11 cellular contexts compared by ENCODE assay signal in genomic region chr15:94387854-94388441, GRCh38.
A peak's percentile ranks its signal among the peaks of the same experiment; 100 is the strongest.
DNase-seq lines count a peak whose midpoint lies in the region; ATAC-seq and TF ChIP-seq lines count a peak whose summit lies in the region.
"Had no signal": no experiment of that assay in that cellular context is flagged by ENCODE, and none has a peak within 500 bp of the region (broad histone marks: within the 10 kb centered on the region; RNA-seq: fewer than 3 reads in every experiment).

No MANE protein-coding gene starts in this region.

- H2BK5ac ChIP-seq in mesendoderm (ENCODE audit: low read length): no peak overlapping the region

- no peak overlapping the region for H3K18ac ChIP-seq in mesendoderm (ENCODE audit: low read length)

- no peak for TF ChIP-seq CTCF in PC-9 (conservative IDR thresholded peaks at IDR 0.05)

- no peak overlapping the region for H2BK15ac ChIP-seq in mesendoderm (replicated peaks; ENCODE audit: low read depth)

- H2AK5ac ChIP-seq in mesendoderm (ENCODE audit: low read length): no peak overlapping the region

- intact Hi-C loops in PC-9 (cut with micrococcal nuclease; ENCODE audit: unreplicated experiment): no loop called here

- no CpG with 5 or more reads among the region's 7 CpGs for WGBS in mesendoderm (ENCODE audit: extremely low coverage, insufficient coverage, low lambda C conversion rate)

- H3K4me1 ChIP-seq in mesendoderm (ENCODE audit: control insufficient read depth, low read depth, low read length) (no peaks in the 10 kb centered on the region), PC-9 (replicated peaks; ENCODE audit: insufficient read depth) (no peaks in the 10 kb centered on the region)

- H3K23ac ChIP-seq in mesendoderm (ENCODE audit: low read length): no peak overlapping the region

- no TSS peak for BruUV-seq in PC-9 (replicated peaks; lab: Mats Ljungman, UMichigan)

- no peak overlapping the region for H3K9ac ChIP-seq in mesendoderm (ENCODE audit: low read length)

- H3K36me3 ChIP-seq in mesendoderm (ENCODE audit: control insufficient read depth, insufficient read depth, low read length): no peaks in the 10 kb centered on the region
- no peaks in the 10 kb centered on the region for H3K36me3 ChIP-seq in PC-9 (ENCODE audit: low read depth)

- H2AFZ ChIP-seq in PC-9: no peak overlapping the region

- no peak overlapping the region for H4K8ac ChIP-seq in mesendoderm (ENCODE audit: low read depth, low read length)

- POLR2A ChIA-PET in PC-9 (lab: Charles Lee; ENCODE audit: unreplicated experiment): no interaction called here

- no peak overlapping the region for H2BK120ac ChIP-seq in mesendoderm (ENCODE audit: low read depth, low read length)

- CTCF ChIA-PET in PC-9 (lab: Charles Lee): no interaction called here

- H4K5ac ChIP-seq in mesendoderm (ENCODE audit: low read length): no peak overlapping the region

- H3F3A ChIP-seq in PC-9 (ENCODE audit: insufficient read depth, low read depth): no peaks in the 10 kb centered on the region

- H3K27ac ChIP-seq in mesendoderm (ENCODE audit: low read depth, low read length) (no peak overlapping the region), PC-9 (no peak overlapping the region)

- DNase-seq in OCI-M1 (lab: John Stamatoyannopoulos, UW) (peak; percentile 22), mesendoderm (peak; percentile 26), kidney glomerular epithelial cell (lab: John Stamatoyannopoulos, UW) (no peak), NCI-H1417 treated with DMSO at 0.1 percent for 48 hours (lab: John Stamatoyannopoulos, UW) (no peak), PC-9 (no peak)
- DNase-seq: aorta, erythroblast, GF-D8, kidney had no signal

- no peaks in the 10 kb centered on the region for H3K27me3 ChIP-seq in mesendoderm (ENCODE audit: insufficient read depth, low read length, poor library complexity)
- no peaks in the 10 kb centered on the region for H3K27me3 ChIP-seq in PC-9 (ENCODE audit: insufficient read depth, low read depth)

- no peaks in the 10 kb centered on the region for H4K20me1 ChIP-seq in PC-9 (ENCODE audit: insufficient read depth)

- H3K9me2 ChIP-seq in PC-9 (ENCODE audit: insufficient read depth): no peaks in the 10 kb centered on the region

- H3K79me1 ChIP-seq in mesendoderm (ENCODE audit: low read length): no peaks in the 10 kb centered on the region

- peak; percentile 45 for ATAC-seq in GM19023 (IDR thresholded peaks at IDR 0.05; ENCODE audit: unreplicated experiment)
- peak; percentile 58 for ATAC-seq in HG02623 (IDR thresholded peaks at IDR 0.05; ENCODE audit: unreplicated experiment)

- no peak overlapping the region for H3K4me3 ChIP-seq in mesendoderm (ENCODE audit: low read length)
- H3K4me3 ChIP-seq in PC-9: no peak overlapping the region

- H3K56ac ChIP-seq in mesendoderm (ENCODE audit: low read length): no peak overlapping the region

- H3K4me2 ChIP-seq in mesendoderm (ENCODE audit: low read length) (no peak overlapping the region), PC-9 (no peak overlapping the region)

- H3K4ac ChIP-seq in mesendoderm (ENCODE audit: low read depth, low read length): no peak overlapping the region

- H3K79me2 ChIP-seq in mesendoderm (ENCODE audit: control insufficient read depth, insufficient read depth, low read length) (no peaks in the 10 kb centered on the region), PC-9 (ENCODE audit: low read depth) (no peaks in the 10 kb centered on the region)

- H3K9me3 ChIP-seq in PC-9 (ENCODE audit: insufficient read depth, low read depth): no peaks in the 10 kb centered on the region

Comparison
In these comparisons a context has a peak if more than half of its experiments do, and no peak if none do; other contexts are left out.
1. DNase-seq: peak in OCI-M1 (single experiment) and mesendoderm (single experiment); none in kidney glomerular epithelial cell (single experiment), NCI-H1417 treated with DMSO at 0.1 percent for 48 hours (single experiment) and PC-9 (0 of 2).